Comparison of ENCODE assay signal across 10 cellular contexts in genomic region chr7:27134392-27134791, GRCh38. TPM values are rescaled to one million over a fixed set of nuclear protein-coding genes. Genes with fewer than 3 reads are reported as not detected.
A peak's percentile ranks its signal among the peaks of the same experiment; 100 is the strongest.
DNase-seq lines count a peak whose midpoint lies in the region; ATAC-seq and TF ChIP-seq lines count a peak whose summit lies in the region.
"Had no signal": no experiment of that assay in that cellular context is flagged by ENCODE, and none has a peak within 500 bp of the region (broad histone marks: within the 10 kb centered on the region; RNA-seq: fewer than 3 reads in every experiment).

No MANE protein-coding gene starts in this region.

- peaks cover 28% of the 10 kb centered on the region for H3K4me1 Mint-ChIP-seq in T-helper 1 cell treated with Interleukin-12 subunit alpha and Interleukin-12 subunit beta and Interleukin-4 antibody, amounts not matched to agents 30 μg/mL and 1 μg/mL, for 36 hours (ENCODE audit: low read depth)

- peak overlapping the region; percentile 95 for H3K27ac ChIP-seq in lower lobe of right lung

- H3K4me3 Mint-ChIP-seq in T-helper 1 cell treated with Interleukin-12 subunit alpha and Interleukin-12 subunit beta and Interleukin-4 antibody, amounts not matched to agents 30 μg/mL and 1 μg/mL, for 36 hours: peak overlapping the region; percentile 35

- intact Hi-C loops in lower lobe of right lung (cut with DNase I): no loop called here

- no peaks in the 10 kb centered on the region for H3K9me3 ChIP-seq in lower lobe of right lung

- peaks cover 1% of the 10 kb centered on the region for H3K36me3 Mint-ChIP-seq in T-helper 1 cell treated with Interleukin-12 subunit alpha and Interleukin-12 subunit beta and Interleukin-4 antibody, amounts not matched to agents 30 μg/mL and 1 μg/mL, for 36 hours (ENCODE audit: low read depth)

- TF ChIP-seq CTCF in AG09309 (IDR thresholded peaks at IDR 0.05; ENCODE audit: control insufficient read depth, insufficient read depth, low read depth, low read length, missing control alignments): no peak
- TF ChIP-seq CTCF in lower lobe of right lung (IDR thresholded peaks at IDR 0.05): no peak

- ATAC-seq in lower lobe of right lung: no peak
- ATAC-seq in HG03025 (IDR thresholded peaks at IDR 0.05; ENCODE audit: low FRiP score, unreplicated experiment): no peak
- ATAC-seq in HG02870 (IDR thresholded peaks at IDR 0.05; ENCODE audit: unreplicated experiment): no peak
- ATAC-seq in HG02763 (IDR thresholded peaks at IDR 0.05; ENCODE audit: unreplicated experiment): no peak

- peak; percentile 87 for DNase-seq in AG09309 (ENCODE audit: low read depth)
- DNase-seq in H4 (ENCODE audit: low spot score): peak; percentile 87
- no peak for DNase-seq in lower lobe of right lung
- no peak for DNase-seq in dedifferentiated amniotic fluid mesenchymal stem cell (ENCODE audit: extremely low spot score)
- DNase-seq: DMS53, RPMI8226 had no signal

- H3K4me1 ChIP-seq in lower lobe of right lung: peaks cover 46% of the 10 kb centered on the region

- H3K4me3 ChIP-seq in AG09309 (ENCODE audit: control insufficient read depth, low read depth, low read length): no peak overlapping the region
- no peak overlapping the region for H3K4me3 ChIP-seq in lower lobe of right lung

- no peaks in the 10 kb centered on the region for H3K36me3 ChIP-seq in lower lobe of right lung

- H3K9me3 Mint-ChIP-seq in T-helper 1 cell treated with Interleukin-12 subunit alpha and Interleukin-12 subunit beta and Interleukin-4 antibody, amounts not matched to agents 30 μg/mL and 1 μg/mL, for 36 hours: no peaks in the 10 kb centered on the region

- peak overlapping the region; percentile 34 for H3K27ac Mint-ChIP-seq in T-helper 1 cell treated with Interleukin-12 subunit alpha and Interleukin-12 subunit beta and Interleukin-4 antibody, amounts not matched to agents 30 μg/mL and 1 μg/mL, for 36 hours

- peaks cover 35% of the 10 kb centered on the region for H3K27me3 ChIP-seq in lower lobe of right lung (ENCODE audit: low read depth)

- H3K27me3 Mint-ChIP-seq in T-helper 1 cell treated with Interleukin-12 subunit alpha and Interleukin-12 subunit beta and Interleukin-4 antibody, amounts not matched to agents 30 μg/mL and 1 μg/mL, for 36 hours (ENCODE audit: low read depth): peaks cover 58% of the 10 kb centered on the region

RNA-seq across cellular contexts. Expression of gene HOXA4, which starts 3.8 kb away (rescaled TPM):
- total RNA-seq in H4 (2014; rRNA removed; shearing (Covaris generic)): 0.88 and 1.2 TPM in 2 replicates
- 8.5 TPM for total RNA-seq in lower lobe of right lung

RNA-seq across cellular contexts. Expression of gene HOXA5, which starts 9.1 kb away (rescaled TPM):
- total RNA-seq in H4 (2014; rRNA removed; shearing (Covaris generic)): 3.6 and 8.0 TPM in 2 replicates
- 16.0 TPM for total RNA-seq in lower lobe of right lung

RNA-seq across cellular contexts. Expression of gene HOXA6, which starts 13.2 kb away (rescaled TPM):
- 0.64 and 0.70 TPM in 2 replicates for total RNA-seq in H4 (2014; rRNA removed; shearing (Covaris generic))
- 4.6 TPM for total RNA-seq in lower lobe of right lung

RNA-seq across cellular contexts. Expression of gene HOXA3, which starts 18.0 kb away (rescaled TPM):
- total RNA-seq in H4 (2014; rRNA removed; shearing (Covaris generic)): 1.1 and 5.5 TPM in 2 replicates
- 4.6 TPM for total RNA-seq in lower lobe of right lung

RNA-seq across cellular contexts. Expression of gene HOXA7, which starts 22.1 kb away (rescaled TPM):
- total RNA-seq in H4 (2014; rRNA removed; shearing (Covaris generic)): 2.0 and 2.2 TPM in 2 replicates
- total RNA-seq in lower lobe of right lung: 2.2 TPM

Comparison
In these comparisons a context has a peak if more than half of its experiments do, and no peak if none do; other contexts are left out.
1. DNase-seq: peak in AG09309 (single experiment) and H4 (single experiment); none in lower lobe of right lung (single experiment) and dedifferentiated amniotic fluid mesenchymal stem cell (single experiment).